In genomic region chr1:150650193-150650592, GRCh38 we compare ENCODE assay signal across 2 cellular contexts.
TF ChIP-seq lines count a peak whose summit lies in the region.

No MANE protein-coding gene starts in this region.

TF ChIP-seq in liver, 16 proteins besides CTCF, POLR2A, EP300 and RAD21:
- TF ChIP-seq MAX (IDR thresholded peaks at IDR 0.05): no peak
- no peak for TF ChIP-seq HNF4A (conservative IDR thresholded peaks at IDR 0.05)
- peak; percentile 21 for TF ChIP-seq NR2F2 (IDR thresholded peaks at IDR 0.05)

TF ChIP-seq in HepG2, 621 proteins besides CTCF, POLR2A, EP300 and RAD21 (continued from another document):
- TF ChIP-seq ETV5 (CRISPR knock-in tag; IDR thresholded peaks at IDR 0.05; ENCODE audit: borderline replicate concordance) (no peak), PTBP1 (IDR thresholded peaks at IDR 0.05; ENCODE audit: low read depth, low read length, poor library complexity, severe bottlenecking) (no peak), KLF11 (CRISPR knock-in tag; IDR thresholded peaks at IDR 0.05) (no peak), PLRG1 (conservative IDR thresholded peaks at IDR 0.05) (no peak), CREB1 (IDR thresholded peaks at IDR 0.05) (no peak), CREB1 (CRISPR knock-in tag; IDR thresholded peaks at IDR 0.05) (no peak), DR1 (CRISPR knock-in tag; IDR thresholded peaks at IDR 0.05) (no peak), STAT5B (CRISPR knock-in tag; IDR thresholded peaks at IDR 0.05) (no peak), RORA (CRISPR knock-in tag; IDR thresholded peaks at IDR 0.05) (no peak), ZNF510 (CRISPR knock-in tag; IDR thresholded peaks at IDR 0.05; ENCODE audit: low read depth) (no peak), ZNF138 (CRISPR knock-in tag; IDR thresholded peaks at IDR 0.05; ENCODE audit: low read depth) (no peak), HMGXB3 (CRISPR knock-in tag; IDR thresholded peaks at IDR 0.05; ENCODE audit: borderline replicate concordance) (no peak), ZBTB37 (CRISPR knock-in tag; IDR thresholded peaks at IDR 0.05) (no peak)
